Comparison of ENCODE assay signal across 8 cellular contexts in genomic region chr17:80454557-80455327, GRCh38. TPM values are rescaled to one million over a fixed set of nuclear protein-coding genes. Genes with fewer than 3 reads are reported as not detected.
DNase-seq lines count a peak whose midpoint lies in the region; ATAC-seq and TF ChIP-seq lines count a peak whose summit lies in the region.

No MANE protein-coding gene starts in this region.

- ATAC-seq in GM19351 (IDR thresholded peaks at IDR 0.05; ENCODE audit: unreplicated experiment) (peak; percentile 88), HG03520 (IDR thresholded peaks at IDR 0.05; ENCODE audit: unreplicated experiment) (peak; percentile 80), left lung (peak; percentile 98)

- H3K27ac ChIP-seq in left lung: peak overlapping the region; percentile 94 to 97

- peaks cover 0 to 33% of the 10 kb centered on the region in 2 donors for H3K4me1 ChIP-seq in left lung

- peaks cover 0 to 15% of the 10 kb centered on the region in 2 donors for H3K27me3 ChIP-seq in left lung

- TF ChIP-seq CTCF in left lung (IDR thresholded peaks at IDR 0.05): peak in 1 of 2 donors; percentile 6

- no peaks in the 10 kb centered on the region for H3K9me3 ChIP-seq in left lung

- H3K4me3 ChIP-seq in left lung: peak overlapping the region; percentile 71 to 74

- intact Hi-C loops in left lung (cut with DNase I): no loop called here

- no peaks in the 10 kb centered on the region for H3K36me3 ChIP-seq in left lung

- DNase-seq in C1 segment of cervical spinal cord (lab: John Stamatoyannopoulos, UW): peak; percentile 51 to 97 (median 90)
- peak; percentile 89 for DNase-seq in NCI-H526 treated with DMSO at 0.1 percent for 48 hours (lab: John Stamatoyannopoulos, UW)
- peak; percentile 95 for DNase-seq in activated CD4-positive, alpha-beta T cell treated with anti-CD3 and anti-CD28 coated beads, Interleukin-2, amount 50 U/mL, for 1 hour
- DNase-seq in dedifferentiated amniotic fluid mesenchymal stem cell (ENCODE audit: extremely low spot score): peak; percentile 96
- DNase-seq in left lung: peak; percentile 97 to 99
- DNase-seq in stimulated activated CD4-positive, alpha-beta T cell treated with anti-CD3 and anti-CD28 coated beads, Interleukin-2, amount 100 ng/mL, for 4 hours (ENCODE audit: low read depth): peak; percentile 96

RNA-seq across cellular contexts. Expression of gene NPTX1, which starts 21.7 kb away (rescaled TPM):
- total RNA-seq in left lung: under 1 TPM; 0.17 to 0.37 TPM

RNA-seq across cellular contexts. Expression of gene ENDOV, which starts 39.8 kb away (rescaled TPM):
- 10 to 100 TPM; 18.8 to 24.9 TPM for total RNA-seq in left lung

Comparison
In these comparisons a context has a peak if more than half of its experiments do, and no peak if none do; other contexts are left out.
1. Peak in every context shown above with its lines: DNase-seq, ATAC-seq, H3K4me3 ChIP-seq and H3K27ac ChIP-seq.